ENCODE assay signal across 8 cellular contexts in the genomic region with DNA sequence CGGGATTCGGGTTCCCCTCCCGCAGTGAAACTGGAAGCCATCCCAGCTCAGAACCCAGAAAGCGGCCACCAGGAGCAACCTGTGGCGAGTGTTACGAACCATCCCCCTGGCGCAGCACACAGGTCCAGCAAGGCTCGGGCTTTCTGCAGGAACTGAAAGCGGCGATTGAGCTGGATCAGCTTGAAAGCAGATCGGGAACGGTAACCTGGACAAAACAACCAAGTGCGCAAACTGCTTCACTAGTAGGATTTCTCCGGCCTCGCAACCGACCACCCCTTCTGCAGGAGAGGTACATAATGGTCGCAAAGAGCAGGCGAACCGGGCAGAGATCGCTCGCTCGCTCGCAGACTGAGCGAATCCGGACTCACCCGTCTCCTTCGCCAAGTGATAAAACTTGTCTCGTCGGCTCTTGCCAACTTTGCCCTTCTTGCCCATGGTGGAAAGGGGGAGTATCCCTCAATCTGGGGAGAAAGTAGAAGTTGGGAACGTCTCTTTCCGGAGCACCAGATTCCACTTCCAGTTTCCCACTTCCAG. TPM values are rescaled to one million over a fixed set of nuclear protein-coding genes. Genes with fewer than 3 reads are reported as not detected.
A peak's percentile ranks its signal among the peaks of the same experiment; 100 is the strongest.
DNase-seq lines count a peak whose midpoint lies in the region; ATAC-seq, FAIRE-seq and TF ChIP-seq lines count a peak whose summit lies in the region.

No MANE protein-coding gene starts in this region.

- H2BK20ac ChIP-seq in H1 (ENCODE audit: low read length), result no peak overlapping the region

- H3K36me3 ChIP-seq in Peyer's patch (peaks cover 0 to 65% (median 0%) of the 10 kb centered on the region in 3 donors), H1 (ENCODE audit: control insufficient read depth in 2 of 4, insufficient read depth in 4 of 4, low read length in 3 of 4) (peaks cover 53 to 72% (median 66%) of the 10 kb centered on the region in 4 experiments)

- peak overlapping the region; percentile 96 for H2BK5ac ChIP-seq in H1 (ENCODE audit: low read depth, low read length)

- no peak overlapping the region for H2BK15ac ChIP-seq in H1 (ENCODE audit: low read length)

- H3K4me3 ChIP-seq in A549 (peak overlapping the region; percentile 74), Peyer's patch (peak overlapping the region; percentile 76 to 86 (median 82)), H1 (ENCODE audit: extremely low read depth in 1 of 4, insufficient read depth in 2 of 4, low read depth in 3 of 4, low read length in 4 of 4) (peak overlapping the region; percentile 76 to 99 (median 94))

- H3K18ac ChIP-seq in H1 (ENCODE audit: extremely low read depth, low read length), result peak overlapping the region; percentile 62; the same call in 1 of the 2 replicates

- peak overlapping the region; percentile 58; the same call in 1 of the 2 replicates for H4K8ac ChIP-seq in H1 (ENCODE audit: extremely low read depth, insufficient read depth, low read length)

- DNase-seq in A549 (ENCODE audit: low read depth in 1 of 2, low spot score in 1 of 2) (no peak), Peyer's patch (no peak), H1 (ENCODE audit: low read depth in 1 of 2, low spot score in 2 of 2) (peak in 1 of 2 experiments; percentile 66), myocyte (ENCODE audit: low read depth) (peak; percentile 10), pons (ENCODE audit: low spot score) (no peak), HK-2 (ENCODE audit: unreplicated experiment) (no peak), D721Med (ENCODE audit: insufficient read length, low spot score) (no peak)

- TF ChIP-seq EP300 in A549 (IDR thresholded peaks at IDR 0.05) (no peak), H1 (IDR thresholded peaks at IDR 0.05; ENCODE audit: borderline replicate concordance in 1 of 2, low read depth in 2 of 2, low read length in 2 of 2) (0 out of 3 replicates have a peak, but pooled peaks of 1 of the 2 experiments have one; percentile 26)

- peak overlapping the region; percentile 77 to 96 (median 92) for H3K9ac ChIP-seq in H1 (replicated peaks in 1 of 4; ENCODE audit: extremely low read depth in 1 of 4, low read depth in 3 of 4, low read length in 3 of 4)

- H4K20me1 ChIP-seq in H1 (replicated peaks in 1 of 2; ENCODE audit: control insufficient read depth in 1 of 2, insufficient read depth in 2 of 2, low read length in 2 of 2), result peaks cover 0 to 22% of the 10 kb centered on the region in 2 experiments

- 2% methylated on average over 31 of the region's 31 CpGs for WGBS in A549 (ENCODE audit: missing lambda C conversion rate)
- WGBS in H1 (ENCODE audit: extremely low coverage in 1 of 2, insufficient coverage in 1 of 2, insufficient read length in 1 of 2, insufficient replicate concordance in 2 of 2, low coverage in 1 of 2, low lambda C conversion rate in 2 of 2, missing lambda C conversion rate in 1 of 2), 2 experiments, result 5% methylated on average over 26 of the region's 31 CpGs; no CpG with 5 or more reads in 1 of the 2 experiments

- POLR2A ChIA-PET in A549 (lab: Yijun Ruan, JAX), result interaction anchor here (0.8 to 1.6 kb wide), 7 partner anchors 8 to 53 kb away, joined by 3 to 8 read pairs (median 4); partner anchors contain the start of genes CCDC47 and DDX42
- POLR2A ChIA-PET in H1 (lab: Charles Lee; ENCODE audit: partially characterized antibody), result interaction anchor here (0.6 to 32.3 kb wide), 9 partner anchors 5 to 126 kb away, joined by 3 to 593 read pairs (median 4); partner anchors contain the start of genes CCDC47, DDX42, FTSJ3 and PSMC5

- no peak overlapping the region for H2BK12ac ChIP-seq in H1 (ENCODE audit: low read depth, low read length)

- CTCF ChIA-PET in A549 (lab: Yijun Ruan, JAX) (interaction anchor here (0.9 to 6.0 kb wide), 5 partner anchors 8 to 45 kb away, joined by 3 to 37 read pairs (median 5); partner anchors contain the start of gene SMARCD2), H1 (lab: Charles Lee; ENCODE audit: partially characterized antibody) (interaction anchor here (0.6 to 7.5 kb wide), 5 partner anchors 7 to 22 kb away, joined by 3 to 61 read pairs (median 5); no protein-coding TSS in a partner anchor)

- H3K4me2 ChIP-seq in A549 (peak overlapping the region; percentile 90), H1 (ENCODE audit: insufficient read depth in 1 of 2, low read depth in 2 of 2, low read length in 2 of 2) (peak overlapping the region; percentile 87 to 93)

- H2AK5ac ChIP-seq in H1 (ENCODE audit: low read depth, low read length), result no peak overlapping the region

- no peak overlapping the region for H3K14ac ChIP-seq in H1 (ENCODE audit: insufficient read length)

- H3K27ac ChIP-seq in A549, result peak overlapping the region; percentile 94 to 96
- H3K27ac ChIP-seq in Peyer's patch, result peak overlapping the region; percentile 88 to 97 (median 90)
- H3K27ac ChIP-seq in H1 (ENCODE audit: low read depth, low read length), result peak overlapping the region; percentile 99

- H4K91ac ChIP-seq in H1 (replicated peaks; ENCODE audit: insufficient read length, low read length), result peak overlapping the region; percentile 71

- peak overlapping the region; percentile 24 for H4K5ac ChIP-seq in H1 (ENCODE audit: insufficient read length, low read depth, low read length)

- no peak overlapping the region for H2BK120ac ChIP-seq in H1 (replicated peaks; ENCODE audit: low read depth, low read length)

- H3K4me1 ChIP-seq in A549 (peaks cover 22% of the 10 kb centered on the region), Peyer's patch (peaks cover 0 to 22% (median 4%) of the 10 kb centered on the region in 4 donors), H1 (replicated peaks in 1 of 4; ENCODE audit: control insufficient read depth in 3 of 4, insufficient read depth in 4 of 4, low read length in 3 of 4) (peaks cover 0 to 3% (median 0%) of the 10 kb centered on the region in 4 experiments; a peak in 1 of 7 replicates)

- 0 out of 2 replicates have a peak overlapping the region, but pooled peaks have one; percentile 65 for H2AFZ ChIP-seq in H1 (ENCODE audit: low read length)

- TF ChIP-seq CTCF in A549 (IDR thresholded peaks at IDR 0.05), result no peak
- peak in 1 of 6 experiments; percentile 2 for TF ChIP-seq CTCF in Peyer's patch (IDR thresholded peaks at IDR 0.05)
- TF ChIP-seq CTCF in H1 (IDR thresholded peaks at IDR 0.05; ENCODE audit: control extremely low read depth in 1 of 3, insufficient read depth in 1 of 3, low read depth in 1 of 3, low read length in 3 of 3), result no peak
- no peak for TF ChIP-seq CTCF in D721Med (IDR thresholded peaks at IDR 0.05; ENCODE audit: insufficient read depth, missing control alignments)

- TF ChIP-seq RAD21 in A549 (conservative IDR thresholded peaks at IDR 0.05 in 1 of 2, IDR thresholded peaks at IDR 0.05 in 1 of 2) (no peak), H1 (IDR thresholded peaks at IDR 0.05 in 1 of 2, conservative IDR thresholded peaks at IDR 0.05 in 1 of 2; ENCODE audit: low read depth in 2 of 2, low read length in 2 of 2) (no peak)

- TF ChIP-seq POLR2A in A549 (IDR thresholded peaks at IDR 0.05; ENCODE audit: low read length) (no peak), Peyer's patch (IDR thresholded peaks at IDR 0.05) (peak in 1 of 2 donors; percentile 7), H1 (IDR thresholded peaks at IDR 0.05; ENCODE audit: control extremely low read depth in 1 of 2, low read depth in 2 of 2, low read length in 2 of 2) (no peak; a peak in 1 of 3 replicates)

- H3K9me3 ChIP-seq in A549 (no peaks in the 10 kb centered on the region), Peyer's patch (no peaks in the 10 kb centered on the region), H1 (ENCODE audit: insufficient read depth in 2 of 2, low read depth in 1 of 2, low read length in 1 of 2) (no peaks in the 10 kb centered on the region)

- peak overlapping the region; percentile 34 for H3K4ac ChIP-seq in H1 (replicated peaks; ENCODE audit: insufficient read length, low read depth, low read length)

- FAIRE-seq in A549 (lab: Jason Lieb, UNC) (no peak), H1 (lab: Jason Lieb, UNC) (no peak), D721Med (lab: Jason Lieb, UNC) (no peak)

- H3K79me1 ChIP-seq in H1 (ENCODE audit: low read depth, low read length), result peaks cover 18% of the 10 kb centered on the region; the same call in 1 of the 2 replicates

- H3K27me3 ChIP-seq in Peyer's patch, result no peaks in the 10 kb centered on the region
- H3K27me3 ChIP-seq in H1 (replicated peaks in 1 of 4; ENCODE audit: control insufficient read depth in 3 of 4, extremely low read depth in 1 of 4, insufficient read depth in 3 of 4, low read length in 3 of 4), result no peaks in the 10 kb centered on the region

- H3K23ac ChIP-seq in H1 (ENCODE audit: insufficient read length), result no peak overlapping the region

- peak; percentile 7 to 31; a peak in 5 of 6 replicates for ATAC-seq in A549
- peak; percentile 12 for ATAC-seq in GM19467 (IDR thresholded peaks at IDR 0.05; ENCODE audit: unreplicated experiment)

- H3K79me2 ChIP-seq in H1 (ENCODE audit: control insufficient read depth in 1 of 2, insufficient read depth in 2 of 2, low read length in 2 of 2), result peaks cover 0 to 38% of the 10 kb centered on the region in 2 experiments; a peak in 3 of 4 replicates

- H3K23me2 ChIP-seq in H1 (ENCODE audit: low read depth, low read length), result peaks cover 8% of the 10 kb centered on the region

- peak overlapping the region; percentile 6 for H3K56ac ChIP-seq in H1 (replicated peaks; ENCODE audit: insufficient read length, low read depth, low read length)

RNA-seq across cellular contexts. Expression of gene PSMC5, which starts 0.7 kb away (rescaled TPM):
- polyA plus RNA-seq in A549 (2011; rRNA removed) (222 and 303 TPM in 2 replicates), A549 (2017; fragmentation: RNase III; extraction: RNeasy Plus Mini Kit Qiagen cat#74134 plus additional on column Dnase treatment) (399 to 406 TPM (median 399 TPM) in 3 replicates), H1 (2011; rRNA removed) (162 and 180 TPM in 2 replicates)
- polyA plus RNA-seq in A549 (2012; cell fraction: cytosol; rRNA removed), result 297 and 348 TPM in 2 replicates
- 173 and 210 TPM in 2 replicates for polyA plus RNA-seq in A549 (2012; cell fraction: nucleus; rRNA removed)
- 234 and 240 TPM in 2 replicates for polyA minus RNA-seq in A549 (2011; rRNA and poly(A)+ RNA removed)
- total RNA-seq in Peyer's patch (100 to 1,000 TPM in 1 of 4 donors, 10 to 100 TPM in 3; 61.1 to 126 (median 67.3) TPM), myocyte (36.8 and 50.2 TPM in 2 replicates)
- 162 and 172 TPM in 2 replicates for total RNA-seq in H1 (2021; fragmentation: NEBNext Ultra II Directional; extraction: Animal tissue kit (Norgen Biotek cat#: 25700))
- polyA plus RNA-seq in H1 (2011; cell fraction: cytosol; rRNA removed), result 264 TPM
- polyA plus RNA-seq in H1 (2011; cell fraction: nucleus; rRNA removed), result 112 TPM
- polyA plus RNA-seq in H1 (2012, experiment 1 of 2), result 228 to 267 TPM (median 229 TPM) in 4 replicates
- polyA plus RNA-seq in H1 (2012, experiment 2 of 2), result 59.9 TPM
- polyA plus RNA-seq in H1 (2013, experiment 1 of 2), result 83.3 TPM
- polyA plus RNA-seq in H1 (2013, experiment 2 of 2), result 84.0 TPM
- 178 and 230 TPM in 2 replicates for polyA minus RNA-seq in H1 (2011; rRNA and poly(A)+ RNA removed)
- polyA minus RNA-seq in H1 (2011; cell fraction: cytosol; rRNA and poly(A)+ RNA removed), result 88.2 TPM
- 75.4 TPM for polyA minus RNA-seq in H1 (2011; cell fraction: nucleus; rRNA and poly(A)+ RNA removed)
- 161 TPM for polyA plus RNA-seq in myocyte (2012)

RNA-seq across cellular contexts. Expression of gene FTSJ3, which starts 0.9 kb away (rescaled TPM):
- 62.6 and 74.5 TPM in 2 replicates for polyA plus RNA-seq in A549 (2011; rRNA removed)
- polyA plus RNA-seq in A549 (2012; cell fraction: cytosol; rRNA removed), result 54.7 and 62.3 TPM in 2 replicates
- polyA plus RNA-seq in A549 (2012; cell fraction: nucleus; rRNA removed), result 82.3 and 82.7 TPM in 2 replicates
- 95.7 to 104 TPM (median 98.6 TPM) in 3 replicates for polyA plus RNA-seq in A549 (2017; fragmentation: RNase III; extraction: RNeasy Plus Mini Kit Qiagen cat#74134 plus additional on column Dnase treatment)
- 92.7 and 119 TPM in 2 replicates for polyA minus RNA-seq in A549 (2011; rRNA and poly(A)+ RNA removed)
- total RNA-seq in Peyer's patch, result 100 to 1,000 TPM in 1 of 4 donors, 10 to 100 TPM in 3; 19.6 to 133 (median 51.6) TPM
- 77.2 and 77.4 TPM in 2 replicates for total RNA-seq in H1 (2021; fragmentation: NEBNext Ultra II Directional; extraction: Animal tissue kit (Norgen Biotek cat#: 25700))
- polyA plus RNA-seq in H1 (2011; rRNA removed), result 42.7 and 47.2 TPM in 2 replicates
- polyA plus RNA-seq in H1 (2011; cell fraction: cytosol; rRNA removed), result 73.1 TPM
- 76.8 TPM for polyA plus RNA-seq in H1 (2011; cell fraction: nucleus; rRNA removed)
- polyA plus RNA-seq in H1 (2012, experiment 1 of 2), result 78.1 to 92.0 TPM (median 83.3 TPM) in 4 replicates
- polyA plus RNA-seq in H1 (2012, experiment 2 of 2), result 19.2 TPM
- polyA plus RNA-seq in H1 (2013, experiment 1 of 2), result 44.5 TPM
- polyA plus RNA-seq in H1 (2013, experiment 2 of 2), result 45.0 TPM
- 89.2 and 107 TPM in 2 replicates for polyA minus RNA-seq in H1 (2011; rRNA and poly(A)+ RNA removed)
- 29.2 TPM for polyA minus RNA-seq in H1 (2011; cell fraction: cytosol; rRNA and poly(A)+ RNA removed)
- polyA minus RNA-seq in H1 (2011; cell fraction: nucleus; rRNA and poly(A)+ RNA removed), result 64.1 TPM
- 27.9 and 49.9 TPM in 2 replicates for total RNA-seq in myocyte
- 32.9 TPM for polyA plus RNA-seq in myocyte (2012)

RNA-seq across cellular contexts. Expression of gene SMARCD2, which starts 15.9 kb away (rescaled TPM):
- polyA plus RNA-seq in A549 (2011; rRNA removed) (52.7 and 61.9 TPM in 2 replicates), A549 (2017; fragmentation: RNase III; extraction: RNeasy Plus Mini Kit Qiagen cat#74134 plus additional on column Dnase treatment) (37.5 to 40.4 TPM (median 39.8 TPM) in 3 replicates), H1 (2011; rRNA removed) (90.0 and 111 TPM in 2 replicates)
- 54.2 and 62.9 TPM in 2 replicates for polyA plus RNA-seq in A549 (2012; cell fraction: cytosol; rRNA removed)
- 76.0 and 84.7 TPM in 2 replicates for polyA plus RNA-seq in A549 (2012; cell fraction: nucleus; rRNA removed)
- polyA minus RNA-seq in A549 (2011; rRNA and poly(A)+ RNA removed), result 94.7 and 102 TPM in 2 replicates
- total RNA-seq in Peyer's patch (100 to 1,000 TPM; 124 to 193 (median 151) TPM), myocyte (28.5 and 28.8 TPM in 2 replicates)
- total RNA-seq in H1 (2021; fragmentation: NEBNext Ultra II Directional; extraction: Animal tissue kit (Norgen Biotek cat#: 25700)), result 84.6 and 92.2 TPM in 2 replicates
- 94.6 TPM for polyA plus RNA-seq in H1 (2011; cell fraction: cytosol; rRNA removed)
- 147 TPM for polyA plus RNA-seq in H1 (2011; cell fraction: nucleus; rRNA removed)
- 70.0 to 93.3 TPM (median 88.1 TPM) in 4 replicates for polyA plus RNA-seq in H1 (2012, experiment 1 of 2)
- 111 TPM for polyA plus RNA-seq in H1 (2012, experiment 2 of 2)
- polyA plus RNA-seq in H1 (2013, experiment 1 of 2), result 51.4 TPM
- 48.2 TPM for polyA plus RNA-seq in H1 (2013, experiment 2 of 2)
- 102 and 117 TPM in 2 replicates for polyA minus RNA-seq in H1 (2011; rRNA and poly(A)+ RNA removed)
- polyA minus RNA-seq in H1 (2011; cell fraction: cytosol; rRNA and poly(A)+ RNA removed), result 54.5 TPM
- polyA minus RNA-seq in H1 (2011; cell fraction: nucleus; rRNA and poly(A)+ RNA removed), result 64.8 TPM
- polyA plus RNA-seq in myocyte (2012), result 31.2 TPM

RNA-seq across cellular contexts. Expression of gene CSH2, which starts 46.9 kb away (rescaled TPM):
- polyA plus RNA-seq in A549 (2011; rRNA removed) (not detected in 2 replicates), A549 (2017; fragmentation: RNase III; extraction: RNeasy Plus Mini Kit Qiagen cat#74134 plus additional on column Dnase treatment) (not detected in 3 replicates), H1 (2011; rRNA removed) (not detected in 2 replicates)
- polyA plus RNA-seq in A549 (2012; cell fraction: cytosol; rRNA removed), result not detected in 2 replicates
- polyA plus RNA-seq in A549 (2012; cell fraction: nucleus; rRNA removed), result not detected in 2 replicates
- not detected in 2 replicates for polyA minus RNA-seq in A549 (2011; rRNA and poly(A)+ RNA removed)
- total RNA-seq in Peyer's patch (not detected), myocyte (not detected in 2 replicates)
- total RNA-seq in H1 (2021; fragmentation: NEBNext Ultra II Directional; extraction: Animal tissue kit (Norgen Biotek cat#: 25700)), result 0.43 and 0.52 TPM in 2 replicates
- polyA plus RNA-seq in H1 (2011; cell fraction: cytosol; rRNA removed), result 0.13 TPM
- polyA plus RNA-seq in H1 (2011; cell fraction: nucleus; rRNA removed), result not detected
- polyA plus RNA-seq in H1 (2012, experiment 1 of 2), result not detected in 4 replicates
- not detected for polyA plus RNA-seq in H1 (2012, experiment 2 of 2)
- polyA plus RNA-seq in H1 (2013, experiment 1 of 2), result 0.43 TPM
- polyA plus RNA-seq in H1 (2013, experiment 2 of 2), result 0.39 TPM
- 0.88 TPM in 1 of 2 replicates, not detected in the other for polyA minus RNA-seq in H1 (2011; rRNA and poly(A)+ RNA removed)
- not detected for polyA minus RNA-seq in H1 (2011; cell fraction: cytosol; rRNA and poly(A)+ RNA removed)
- not detected for polyA minus RNA-seq in H1 (2011; cell fraction: nucleus; rRNA and poly(A)+ RNA removed)
- polyA plus RNA-seq in myocyte (2012), result not detected

RNA-seq across cellular contexts. Expression of gene DDX42, which starts 52.6 kb away (rescaled TPM):
- polyA plus RNA-seq in A549 (2011; rRNA removed) (249 and 262 TPM in 2 replicates), A549 (2017; fragmentation: RNase III; extraction: RNeasy Plus Mini Kit Qiagen cat#74134 plus additional on column Dnase treatment) (124 to 137 TPM (median 126 TPM) in 3 replicates), H1 (2011; rRNA removed) (37.4 and 40.6 TPM in 2 replicates)
- polyA plus RNA-seq in A549 (2012; cell fraction: cytosol; rRNA removed), result 66.1 and 76.8 TPM in 2 replicates
- polyA plus RNA-seq in A549 (2012; cell fraction: nucleus; rRNA removed), result 86.7 and 129 TPM in 2 replicates
- polyA minus RNA-seq in A549 (2011; rRNA and poly(A)+ RNA removed), result 74.8 and 77.9 TPM in 2 replicates
- total RNA-seq in Peyer's patch (100 to 1,000 TPM in 3 of 4 donors, 10 to 100 TPM in 1; 78.5 to 334 (median 148) TPM), myocyte (46.5 and 47.6 TPM in 2 replicates)
- 114 and 120 TPM in 2 replicates for total RNA-seq in H1 (2021; fragmentation: NEBNext Ultra II Directional; extraction: Animal tissue kit (Norgen Biotek cat#: 25700))
- polyA plus RNA-seq in H1 (2011; cell fraction: cytosol; rRNA removed), result 82.5 TPM
- polyA plus RNA-seq in H1 (2011; cell fraction: nucleus; rRNA removed), result 59.2 TPM
- 84.5 to 127 TPM (median 99.4 TPM) in 4 replicates for polyA plus RNA-seq in H1 (2012, experiment 1 of 2)
- polyA plus RNA-seq in H1 (2012, experiment 2 of 2), result 10.4 TPM
- polyA plus RNA-seq in H1 (2013, experiment 1 of 2), result 67.2 TPM
- polyA plus RNA-seq in H1 (2013, experiment 2 of 2), result 70.0 TPM
- polyA minus RNA-seq in H1 (2011; rRNA and poly(A)+ RNA removed), result 65.6 and 112 TPM in 2 replicates
- polyA minus RNA-seq in H1 (2011; cell fraction: cytosol; rRNA and poly(A)+ RNA removed), result 46.3 TPM
- polyA minus RNA-seq in H1 (2011; cell fraction: nucleus; rRNA and poly(A)+ RNA removed), result 124 TPM
- 66.7 TPM for polyA plus RNA-seq in myocyte (2012)

Comparison
In these comparisons a context has a peak if more than half of its experiments do, and no peak if none do; other contexts are left out.
1. Of the 18 proteins assayed by ChIP-seq in both H1 and A549: peak only in H1: CHD2; only in A549: KDM5A; in both: PHF8; in neither: 14; mixed calls (peak in some experiments, not most) for 1.